1 cellular context compared by ENCODE assay signal in the genomic region with DNA sequence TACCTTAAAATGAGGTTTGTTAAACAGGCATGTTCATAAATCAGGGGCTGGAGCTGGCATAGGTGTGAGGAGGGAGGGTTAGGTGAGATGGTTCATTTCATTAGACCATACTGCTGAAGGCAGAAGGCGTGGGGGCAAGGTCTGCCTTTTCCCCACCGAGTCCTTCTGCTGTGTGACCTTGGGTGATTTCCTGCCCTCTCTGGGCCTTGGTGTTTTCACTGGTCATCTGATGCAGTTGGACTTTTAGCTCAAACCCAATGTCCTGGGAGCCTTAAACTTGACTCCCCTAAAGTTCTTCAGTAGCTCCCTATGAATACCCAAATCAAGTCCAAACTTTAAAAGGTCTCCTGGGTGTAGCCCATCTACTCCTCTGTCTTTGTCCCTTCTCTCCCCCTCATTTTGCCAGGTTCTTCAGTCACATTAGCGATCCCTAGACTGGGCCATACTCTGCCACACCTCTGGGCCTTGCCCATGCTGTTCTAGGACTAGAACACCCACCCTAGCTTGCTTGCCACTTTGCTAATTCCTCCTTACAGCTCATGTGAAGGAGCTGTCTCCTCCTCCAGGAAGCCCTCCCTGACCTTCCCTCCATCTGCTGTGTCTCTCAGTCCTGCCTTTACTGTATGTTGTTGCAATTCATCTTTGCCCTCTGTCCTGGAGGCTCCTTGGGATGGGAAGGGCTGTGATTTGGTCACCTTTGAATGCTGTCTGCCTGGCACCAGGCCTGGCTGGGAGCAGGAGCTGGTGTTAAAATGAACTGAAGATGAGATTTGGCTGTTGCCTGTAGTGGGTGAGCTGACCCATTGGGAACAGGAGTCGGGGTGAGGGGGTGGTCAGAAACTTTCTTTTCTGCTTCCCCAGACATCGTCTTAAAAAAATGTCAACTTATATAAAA.
TF ChIP-seq lines count a peak whose summit lies in the region.

No MANE protein-coding gene starts in this region.

TF ChIP-seq in GM23338, 12 proteins besides CTCF, POLR2A, EP300 and RAD21 (continued from another document):
- TF ChIP-seq, protein P1, sequence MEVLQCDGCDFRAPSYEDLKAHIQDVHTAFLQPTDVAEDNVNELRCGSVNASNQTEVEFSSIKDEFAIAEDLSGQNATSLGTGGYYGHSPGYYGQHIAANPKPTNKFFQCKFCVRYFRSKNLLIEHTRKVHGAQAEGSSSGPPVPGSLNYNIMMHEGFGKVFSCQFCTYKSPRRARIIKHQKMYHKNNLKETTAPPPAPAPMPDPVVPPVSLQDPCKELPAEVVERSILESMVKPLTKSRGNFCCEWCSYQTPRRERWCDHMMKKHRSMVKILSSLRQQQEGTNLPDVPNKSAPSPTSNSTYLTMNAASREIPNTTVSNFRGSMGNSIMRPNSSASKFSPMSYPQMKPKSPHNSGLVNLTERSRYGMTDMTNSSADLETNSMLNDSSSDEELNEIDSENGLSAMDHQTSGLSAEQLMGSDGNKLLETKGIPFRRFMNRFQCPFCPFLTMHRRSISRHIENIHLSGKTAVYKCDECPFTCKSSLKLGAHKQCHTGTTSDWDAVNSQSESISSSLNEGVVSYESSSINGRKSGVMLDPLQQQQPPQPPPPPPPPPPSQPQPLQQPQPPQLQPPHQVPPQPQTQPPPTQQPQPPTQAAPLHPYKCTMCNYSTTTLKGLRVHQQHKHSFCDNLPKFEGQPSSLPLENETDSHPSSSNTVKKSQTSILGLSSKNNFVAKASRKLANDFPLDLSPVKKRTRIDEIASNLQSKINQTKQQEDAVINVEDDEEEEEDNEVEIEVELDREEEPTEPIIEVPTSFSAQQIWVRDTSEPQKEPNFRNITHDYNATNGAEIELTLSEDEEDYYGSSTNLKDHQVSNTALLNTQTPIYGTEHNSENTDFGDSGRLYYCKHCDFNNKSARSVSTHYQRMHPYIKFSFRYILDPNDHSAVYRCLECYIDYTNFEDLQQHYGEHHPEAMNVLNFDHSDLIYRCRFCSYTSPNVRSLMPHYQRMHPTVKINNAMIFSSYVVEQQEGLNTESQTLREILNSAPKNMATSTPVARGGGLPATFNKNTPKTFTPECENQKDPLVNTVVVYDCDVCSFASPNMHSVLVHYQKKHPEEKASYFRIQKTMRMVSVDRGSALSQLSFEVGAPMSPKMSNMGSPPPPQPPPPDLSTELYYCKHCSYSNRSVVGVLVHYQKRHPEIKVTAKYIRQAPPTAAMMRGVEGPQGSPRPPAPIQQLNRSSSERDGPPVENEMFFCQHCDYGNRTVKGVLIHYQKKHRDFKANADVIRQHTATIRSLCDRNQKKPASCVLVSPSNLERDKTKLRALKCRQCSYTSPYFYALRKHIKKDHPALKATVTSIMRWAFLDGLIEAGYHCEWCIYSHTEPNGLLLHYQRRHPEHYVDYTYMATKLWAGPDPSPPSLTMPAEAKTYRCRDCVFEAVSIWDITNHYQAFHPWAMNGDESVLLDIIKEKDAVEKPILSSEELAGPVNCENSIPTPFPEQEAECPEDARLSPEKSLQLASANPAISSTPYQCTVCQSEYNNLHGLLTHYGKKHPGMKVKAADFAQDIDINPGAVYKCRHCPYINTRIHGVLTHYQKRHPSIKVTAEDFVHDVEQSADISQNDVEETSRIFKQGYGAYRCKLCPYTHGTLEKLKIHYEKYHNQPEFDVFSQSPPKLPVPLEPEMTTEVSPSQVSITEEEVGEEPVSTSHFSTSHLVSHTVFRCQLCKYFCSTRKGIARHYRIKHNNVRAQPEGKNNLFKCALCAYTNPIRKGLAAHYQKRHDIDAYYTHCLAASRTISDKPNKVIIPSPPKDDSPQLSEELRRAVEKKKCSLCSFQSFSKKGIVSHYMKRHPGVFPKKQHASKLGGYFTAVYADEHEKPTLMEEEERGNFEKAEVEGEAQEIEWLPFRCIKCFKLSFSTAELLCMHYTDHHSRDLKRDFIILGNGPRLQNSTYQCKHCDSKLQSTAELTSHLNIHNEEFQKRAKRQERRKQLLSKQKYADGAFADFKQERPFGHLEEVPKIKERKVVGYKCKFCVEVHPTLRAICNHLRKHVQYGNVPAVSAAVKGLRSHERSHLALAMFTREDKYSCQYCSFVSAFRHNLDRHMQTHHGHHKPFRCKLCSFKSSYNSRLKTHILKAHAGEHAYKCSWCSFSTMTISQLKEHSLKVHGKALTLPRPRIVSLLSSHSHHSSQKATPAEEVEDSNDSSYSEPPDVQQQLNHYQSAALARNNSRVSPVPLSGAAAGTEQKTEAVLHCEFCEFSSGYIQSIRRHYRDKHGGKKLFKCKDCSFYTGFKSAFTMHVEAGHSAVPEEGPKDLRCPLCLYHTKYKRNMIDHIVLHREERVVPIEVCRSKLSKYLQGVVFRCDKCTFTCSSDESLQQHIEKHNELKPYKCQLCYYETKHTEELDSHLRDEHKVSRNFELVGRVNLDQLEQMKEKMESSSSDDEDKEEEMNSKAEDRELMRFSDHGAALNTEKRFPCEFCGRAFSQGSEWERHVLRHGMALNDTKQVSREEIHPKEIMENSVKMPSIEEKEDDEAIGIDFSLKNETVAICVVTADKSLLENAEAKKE (CRISPR knock-in tag; IDR thresholded peaks at IDR 0.05): no peak
- TF ChIP-seq, protein P2, sequence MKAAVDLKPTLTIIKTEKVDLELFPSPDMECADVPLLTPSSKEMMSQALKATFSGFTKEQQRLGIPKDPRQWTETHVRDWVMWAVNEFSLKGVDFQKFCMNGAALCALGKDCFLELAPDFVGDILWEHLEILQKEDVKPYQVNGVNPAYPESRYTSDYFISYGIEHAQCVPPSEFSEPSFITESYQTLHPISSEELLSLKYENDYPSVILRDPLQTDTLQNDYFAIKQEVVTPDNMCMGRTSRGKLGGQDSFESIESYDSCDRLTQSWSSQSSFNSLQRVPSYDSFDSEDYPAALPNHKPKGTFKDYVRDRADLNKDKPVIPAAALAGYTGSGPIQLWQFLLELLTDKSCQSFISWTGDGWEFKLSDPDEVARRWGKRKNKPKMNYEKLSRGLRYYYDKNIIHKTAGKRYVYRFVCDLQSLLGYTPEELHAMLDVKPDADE (IDR thresholded peaks at IDR 0.05): no peak
- TF ChIP-seq CREB1 (CRISPR knock-in tag; IDR thresholded peaks at IDR 0.05; ENCODE audit: low read depth) (no peak), NANOG (IDR thresholded peaks at IDR 0.05; ENCODE audit: borderline replicate concordance) (no peak), EZH2 (IDR thresholded peaks at IDR 0.05; ENCODE audit: low read depth, unreplicated experiment) (no peak), EZH2phosphoT487 (IDR thresholded peaks at IDR 0.05; ENCODE audit: unreplicated experiment) (no peak), POLR2AphosphoS5 (IDR thresholded peaks at IDR 0.05; ENCODE audit: low read depth) (no peak)
